In genomic region chr2:196182439-196183171, GRCh38 we compare ENCODE assay signal across 8 cellular contexts. TPM values are rescaled to one million over a fixed set of nuclear protein-coding genes. Genes with fewer than 3 reads are reported as not detected.
DNase-seq lines count a peak whose midpoint lies in the region; ATAC-seq and TF ChIP-seq lines count a peak whose summit lies in the region.

No MANE protein-coding gene starts in this region.

- H3K4me3 Mint-ChIP-seq in activated CD8-positive, alpha-beta memory T cell treated with anti-CD3 and anti-CD28 coated beads, Interleukin-2, amount 10 ng/mL, durations not matched to agents 7 days and 5 days, result peak overlapping the region; percentile 65
- peak overlapping the region; percentile 14 to 75 (median 64) for H3K4me3 Mint-ChIP-seq in T-cell
- H3K4me3 Mint-ChIP-seq in stimulated activated naive CD8-positive, alpha-beta T cell treated with anti-CD3 and anti-CD28 coated beads, Interleukin-15, Interleukin-2, amounts not matched to agents 100 ng/mL and 50 ng/mL, for 24 hours, result peak overlapping the region; percentile 74

- peaks cover 3% of the 10 kb centered on the region for H3K9me3 Mint-ChIP-seq in activated CD8-positive, alpha-beta memory T cell treated with anti-CD3 and anti-CD28 coated beads, Interleukin-2, amount 10 ng/mL, durations not matched to agents 7 days and 5 days (ENCODE audit: low read depth)
- H3K9me3 Mint-ChIP-seq in T-cell, result peaks cover 0 to 4% (median 0%) of the 10 kb centered on the region in 3 donors
- no peaks in the 10 kb centered on the region for H3K9me3 Mint-ChIP-seq in stimulated activated naive CD8-positive, alpha-beta T cell treated with anti-CD3 and anti-CD28 coated beads, Interleukin-15, Interleukin-2, amounts not matched to agents 100 ng/mL and 50 ng/mL, for 24 hours

- H3K9me3 ChIP-seq in heart left ventricle, result peaks cover 0 to 4% (median 0%) of the 10 kb centered on the region in 12 donors

- peak; percentile 14 for ATAC-seq in activated CD8-positive, alpha-beta memory T cell treated with anti-CD3 and anti-CD28 coated beads, Interleukin-2, amount 10 ng/mL, durations not matched to agents 7 days and 5 days
- ATAC-seq in HG02943 (IDR thresholded peaks at IDR 0.05; ENCODE audit: low read depth, unreplicated experiment) (peak; percentile 92), T-cell (replicated peaks in 1 of 4) (peak in 3 of 4 experiments; percentile 21 to 33 (median 30)), heart left ventricle (no peak)

- CTCF ChIA-PET in activated CD8-positive, alpha-beta memory T cell treated with anti-CD3 and anti-CD28 coated beads, Interleukin-2, amount 10 ng/mL, durations not matched to agents 7 days and 5 days (lab: Charles Lee), result interaction anchor here (0.7 to 2.7 kb wide), 20 partner anchors 11 to 104 kb away, joined by 3 to 11 read pairs (median 4); no protein-coding TSS in a partner anchor
- CTCF ChIA-PET in T-cell (lab: Charles Lee), result interaction anchor here (0.5 to 3.4 kb wide), 12 partner anchors 20 to 620 kb away, joined by 3 to 19 read pairs (median 4); no protein-coding TSS in a partner anchor

- H3K4me1 Mint-ChIP-seq in activated CD8-positive, alpha-beta memory T cell treated with anti-CD3 and anti-CD28 coated beads, Interleukin-2, amount 10 ng/mL, durations not matched to agents 7 days and 5 days, result peaks cover 86% of the 10 kb centered on the region
- H3K4me1 Mint-ChIP-seq in T-cell, result peaks cover 86 to 91% (median 88%) of the 10 kb centered on the region in 3 donors
- peaks cover 85% of the 10 kb centered on the region for H3K4me1 Mint-ChIP-seq in stimulated activated naive CD8-positive, alpha-beta T cell treated with anti-CD3 and anti-CD28 coated beads, Interleukin-15, Interleukin-2, amounts not matched to agents 100 ng/mL and 50 ng/mL, for 24 hours (ENCODE audit: low read depth)

- peaks cover 29% of the 10 kb centered on the region for H3K36me3 Mint-ChIP-seq in activated CD8-positive, alpha-beta memory T cell treated with anti-CD3 and anti-CD28 coated beads, Interleukin-2, amount 10 ng/mL, durations not matched to agents 7 days and 5 days
- no peaks in the 10 kb centered on the region for H3K36me3 Mint-ChIP-seq in T-cell
- no peaks in the 10 kb centered on the region for H3K36me3 Mint-ChIP-seq in stimulated activated naive CD8-positive, alpha-beta T cell treated with anti-CD3 and anti-CD28 coated beads, Interleukin-15, Interleukin-2, amounts not matched to agents 100 ng/mL and 50 ng/mL, for 24 hours (ENCODE audit: low read depth)

- DNase-seq in activated CD8-positive, alpha-beta memory T cell treated with anti-CD3 and anti-CD28 coated beads, Interleukin-2, amount 10 ng/mL, durations not matched to agents 7 days and 5 days, result no peak
- no peak for DNase-seq in activated CD8-positive, alpha-beta memory T cell treated with anti-CD3 and anti-CD28 coated beads, Interleukin-2, amount 50 U/mL, for 4 hours
- no peak for DNase-seq in T-cell
- DNase-seq in NCI-H1436 treated with DMSO at 0.1 percent for 48 hours (lab: John Stamatoyannopoulos, UW), result no peak
- DNase-seq in iPS-NIHi11 (ENCODE audit: low spot score), result no peak
- no peak for DNase-seq in heart left ventricle

- no peaks in the 10 kb centered on the region for H3K36me3 ChIP-seq in heart left ventricle

- POLR2A ChIA-PET in T-cell (lab: Charles Lee), result interaction anchor here (0.6 to 3.5 kb wide), 20 partner anchors 10 to 1975 kb away, joined by 3 to 32 read pairs (median 5); partner anchors contain the start of gene STK17B (in 1 of the 2)

- WGBS in heart left ventricle, 4 donors, result 70 to 81% (median 76%) methylated on average over 4 of the region's 4 CpGs

- no peaks in the 10 kb centered on the region for H3K27me3 Mint-ChIP-seq in activated CD8-positive, alpha-beta memory T cell treated with anti-CD3 and anti-CD28 coated beads, Interleukin-2, amount 10 ng/mL, durations not matched to agents 7 days and 5 days
- no peaks in the 10 kb centered on the region for H3K27me3 Mint-ChIP-seq in T-cell
- no peaks in the 10 kb centered on the region for H3K27me3 Mint-ChIP-seq in stimulated activated naive CD8-positive, alpha-beta T cell treated with anti-CD3 and anti-CD28 coated beads, Interleukin-15, Interleukin-2, amounts not matched to agents 100 ng/mL and 50 ng/mL, for 24 hours

- peaks cover 0 to 34% (median 0%) of the 10 kb centered on the region in 12 donors for H3K4me1 ChIP-seq in heart left ventricle

- no peaks in the 10 kb centered on the region for H3K27me3 ChIP-seq in heart left ventricle

- no peak for TF ChIP-seq CTCF in heart left ventricle (IDR thresholded peaks at IDR 0.05)

- TF ChIP-seq POLR2A in heart left ventricle (IDR thresholded peaks at IDR 0.05), result no peak

- intact Hi-C loops in heart left ventricle (cut with DNase I), result no loop called here

- peak overlapping the region; percentile 98 for H3K27ac Mint-ChIP-seq in activated CD8-positive, alpha-beta memory T cell treated with anti-CD3 and anti-CD28 coated beads, Interleukin-2, amount 10 ng/mL, durations not matched to agents 7 days and 5 days
- peak overlapping the region; percentile 93 to 100 for H3K27ac Mint-ChIP-seq in T-cell
- peak overlapping the region; percentile 94 for H3K27ac Mint-ChIP-seq in stimulated activated naive CD8-positive, alpha-beta T cell treated with anti-CD3 and anti-CD28 coated beads, Interleukin-15, Interleukin-2, amounts not matched to agents 100 ng/mL and 50 ng/mL, for 24 hours

- H3K27ac ChIP-seq in heart left ventricle, result peak overlapping the region in 1 of 12 donors; percentile 79

- H3K4me3 ChIP-seq in heart left ventricle, result no peak overlapping the region

RNA-seq across cellular contexts. Expression of gene STK17B, which starts 11.2 kb away (rescaled TPM):
- total RNA-seq in activated CD8-positive, alpha-beta memory T cell treated with anti-CD3 and anti-CD28 coated beads, Interleukin-2, amount 10 ng/mL, durations not matched to agents 7 days and 5 days, result 100 to 1,000 TPM; 389 to 511 TPM
- total RNA-seq in T-cell (100 to 1,000 TPM; 218 to 478 (median 248) TPM), heart left ventricle (10 to 100 TPM in 2 of 9 donors, 1 to 10 TPM in 7; 3.3 to 24.4 (median 5.3) TPM)
- 1 to 10 TPM; 1.4 to 2.6 TPM for polyA plus RNA-seq in heart left ventricle

Comparison
In these comparisons a context has a peak if more than half of its experiments do, and no peak if none do; other contexts are left out.
1. ATAC-seq: peak in activated CD8-positive, alpha-beta memory T cell treated with anti-CD3 and anti-CD28 coated beads, Interleukin-2, amount 10 ng/mL, durations not matched to agents 7 days and 5 days (single experiment), HG02943 (single experiment) and T-cell (3 of 4); none in heart left ventricle (0 of 4).
2. RNA of gene STK17B, which starts 11.2 kb away (total RNA-seq): 389 to 511 TPM in activated CD8-positive, alpha-beta memory T cell treated with anti-CD3 and anti-CD28 coated beads, Interleukin-2, amount 10 ng/mL, durations not matched to agents 7 days and 5 days and 218 to 478 TPM in T-cell; 3.3 to 24.4 TPM in heart left ventricle; every median in the first group is over 4 times any median in the second.
3. Peak in every context shown above with its lines, with median percentiles within 50 percentile points of each other: H3K27ac Mint-ChIP-seq and H3K4me3 Mint-ChIP-seq.